Comparison of ENCODE assay signal across 1 cellular context in genomic region chr22:19662049-19662684, GRCh38. TPM values are rescaled to one million over a fixed set of nuclear protein-coding genes. Genes with fewer than 3 reads are reported as not detected.
"Had no signal": no experiment of that assay in that cellular context is flagged by ENCODE, and none has a peak within 500 bp of the region (broad histone marks: within the 10 kb centered on the region; RNA-seq: fewer than 3 reads in every experiment).

No MANE protein-coding gene starts in this region.

RNA-seq across cellular contexts. Expression of gene SEPTIN5, which starts 52.1 kb away (rescaled TPM):
- total RNA-seq: HT-29 had no signal
